ENCODE assay signal across 9 cellular contexts in the genomic region with DNA sequence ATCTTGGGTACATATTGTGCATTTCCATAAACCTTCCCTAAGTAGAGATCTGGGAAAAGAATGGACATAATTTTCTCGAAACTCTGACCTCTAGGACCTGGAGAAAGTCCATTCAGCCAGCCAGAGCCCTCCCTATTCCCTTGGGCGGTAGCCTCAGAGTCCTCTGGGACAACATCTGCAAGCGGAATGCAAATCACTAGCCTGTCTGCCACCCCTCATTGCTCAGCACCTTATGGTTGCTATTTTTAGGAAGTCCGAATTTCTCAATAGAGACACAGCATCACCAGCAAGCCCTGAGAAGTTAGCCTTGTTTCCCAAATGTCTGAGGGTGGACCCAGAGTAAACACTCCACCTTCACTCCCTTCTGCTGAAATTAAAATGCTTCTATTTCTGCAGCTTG. TPM values are rescaled to one million over a fixed set of nuclear protein-coding genes. Genes with fewer than 3 reads are reported as not detected.
DNase-seq lines count a peak whose midpoint lies in the region; ATAC-seq and TF ChIP-seq lines count a peak whose summit lies in the region.
"Had no signal": no experiment of that assay in that cellular context is flagged by ENCODE, and none has a peak within 500 bp of the region (broad histone marks: within the 10 kb centered on the region; RNA-seq: fewer than 3 reads in every experiment).

No MANE protein-coding gene starts in this region.

- H3K36me3 ChIP-seq in ascending aorta, result no peaks in the 10 kb centered on the region
- H3K36me3 ChIP-seq in WERI-Rb-1, result no peaks in the 10 kb centered on the region
- no peaks in the 10 kb centered on the region for H3K36me3 ChIP-seq in colonic mucosa

- H3K9me3 Mint-ChIP-seq in nephron (no peaks in the 10 kb centered on the region), type B pancreatic cell (no peaks in the 10 kb centered on the region)

- intact Hi-C loops in ascending aorta (cut with DNase I), result loop anchor here (5.0 kb wide), 1 partner anchor 54 kb away; no protein-coding TSS in a partner anchor
- intact Hi-C loops in colonic mucosa (cut with DNase I), result no loop called here

- H3K27me3 ChIP-seq in ascending aorta (no peaks in the 10 kb centered on the region), WERI-Rb-1 (ENCODE audit: insufficient read depth, low read depth, severe bottlenecking) (no peaks in the 10 kb centered on the region), colonic mucosa (no peaks in the 10 kb centered on the region)

- H3K9ac ChIP-seq in colonic mucosa (ENCODE audit: low read depth in 2 of 2, low read length in 2 of 2), result no peak overlapping the region

- ATAC-seq in GM19351 (IDR thresholded peaks at IDR 0.05; ENCODE audit: unreplicated experiment), result peak; percentile 57
- peak; percentile 66 for ATAC-seq in HG03097 (IDR thresholded peaks at IDR 0.05; ENCODE audit: low FRiP score, unreplicated experiment)

- H3K36me3 Mint-ChIP-seq in nephron (ENCODE audit: low read depth) (no peaks in the 10 kb centered on the region), type B pancreatic cell (no peaks in the 10 kb centered on the region)

- no peaks in the 10 kb centered on the region for H3K27me3 Mint-ChIP-seq in nephron (ENCODE audit: low read depth)
- peaks cover 9% of the 10 kb centered on the region for H3K27me3 Mint-ChIP-seq in type B pancreatic cell

- H3K4me1 ChIP-seq in ascending aorta (peaks cover 3 to 53% of the 10 kb centered on the region in 2 donors), colonic mucosa (no peaks in the 10 kb centered on the region)

- DNase-seq in ascending aorta (ENCODE audit: low spot score in 2 of 2) (peak in 1 of 2 donors; percentile 82), WERI-Rb-1 (no peak), colonic mucosa (no peak), type B pancreatic cell (ENCODE audit: extremely low spot score, unreplicated experiment) (no peak), DMS79 (lab: John Stamatoyannopoulos, UW) (no peak)

- H3K4me1 Mint-ChIP-seq in nephron (peaks cover 86% of the 10 kb centered on the region), type B pancreatic cell (ENCODE audit: unreplicated experiment) (peaks cover 46% of the 10 kb centered on the region)

- peak overlapping the region; percentile 48 to 60 for H3K27ac ChIP-seq in ascending aorta
- H3K27ac ChIP-seq in WERI-Rb-1, result no peak overlapping the region
- no peak overlapping the region for H3K27ac ChIP-seq in colonic mucosa

- TF ChIP-seq CTCF in ascending aorta (IDR thresholded peaks at IDR 0.05), result no peak
- TF ChIP-seq CTCF in nephron (IDR thresholded peaks at IDR 0.05; ENCODE audit: unreplicated experiment in 3 of 3), result no peak
- TF ChIP-seq CTCF in WERI-Rb-1 (IDR thresholded peaks at IDR 0.05; ENCODE audit: low read depth, low read length), result no peak
- no peak for TF ChIP-seq CTCF in colonic mucosa (IDR thresholded peaks at IDR 0.05)
- no peak for TF ChIP-seq CTCF in type B pancreatic cell (conservative IDR thresholded peaks at IDR 0.05)

- H3K4me3 Mint-ChIP-seq in nephron (no peak overlapping the region), type B pancreatic cell (no peak overlapping the region)

- H3K27ac Mint-ChIP-seq in nephron, result peak overlapping the region; percentile 79 to 93 (median 93)
- H3K27ac Mint-ChIP-seq in type B pancreatic cell, result no peak overlapping the region

- H3K9me3 ChIP-seq in ascending aorta (no peaks in the 10 kb centered on the region), WERI-Rb-1 (ENCODE audit: severe bottlenecking) (no peaks in the 10 kb centered on the region), colonic mucosa (no peaks in the 10 kb centered on the region)

- no peak overlapping the region for H3K4me3 ChIP-seq in ascending aorta
- no peak overlapping the region for H3K4me3 ChIP-seq in WERI-Rb-1 (ENCODE audit: low read depth, low read length)
- no peak overlapping the region for H3K4me3 ChIP-seq in colonic mucosa

RNA-seq across cellular contexts. Expression of a gene that starts 17.6 kb away (rescaled TPM):
- 4.0 TPM for total RNA-seq in ascending aorta
- 1 to 10 TPM; 1.5 to 1.9 TPM for total RNA-seq in colonic mucosa
- 0.17 TPM in 1 of 2 replicates, not detected in the other for total RNA-seq in type B pancreatic cell (ENCODE audit: low replicate concordance)
- total RNA-seq: kidney epithelial cell had no signal

Comparison
In these comparisons a context has a peak if more than half of its experiments do, and no peak if none do; other contexts are left out.
1. H3K27ac ChIP-seq: peak in ascending aorta (2 of 2); none in WERI-Rb-1 (single experiment) and colonic mucosa (single experiment).